ENCODE assay signal across 1 cellular context in genomic region chr4:170420255-170420693, GRCh38.
TF ChIP-seq lines count a peak whose summit lies in the region.

No MANE protein-coding gene starts in this region.

TF ChIP-seq in SK-N-SH treated with all-trans-retinoic acid at 6 μM for 48 hours, 23 proteins besides CTCF, POLR2A, EP300 and RAD21 (continued from another document):
- no peak for TF ChIP-seq CREB5 (CRISPR knock-in tag; IDR thresholded peaks at IDR 0.05; ENCODE audit: low read depth)
- no peak for TF ChIP-seq ZFP3 (CRISPR knock-in tag; IDR thresholded peaks at IDR 0.05)
- TF ChIP-seq CSRNP3 (CRISPR knock-in tag; IDR thresholded peaks at IDR 0.05), result no peak
- TF ChIP-seq ISL1 (CRISPR knock-in tag; IDR thresholded peaks at IDR 0.05), result no peak
